1 cellular context compared by ENCODE assay signal in the genomic region with DNA sequence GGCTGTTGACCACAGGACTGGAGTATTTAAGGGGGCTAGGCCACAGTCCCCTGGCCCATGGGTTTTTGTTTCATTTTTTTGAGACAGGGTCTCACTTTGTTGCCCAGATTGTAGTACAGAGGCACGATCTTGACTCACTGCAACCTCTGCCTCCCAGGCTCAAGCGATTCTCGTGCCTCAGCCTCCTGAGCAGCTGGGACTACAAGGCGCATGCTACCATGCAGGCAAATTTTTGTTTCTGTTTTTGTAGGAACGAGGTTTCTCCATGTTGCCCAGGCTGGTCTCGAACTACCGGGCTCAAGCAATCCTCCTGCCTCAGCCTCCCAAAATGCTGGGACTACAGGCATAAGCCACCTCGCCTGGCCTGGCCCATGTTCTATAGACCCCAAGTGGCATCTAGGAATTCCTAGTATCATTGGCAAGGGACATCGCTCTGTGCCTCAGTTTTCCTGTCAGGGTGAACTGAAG.
TF ChIP-seq lines count a peak whose summit lies in the region.

No MANE protein-coding gene starts in this region.

TF ChIP-seq in endothelial cell of umbilical vein, 7 proteins besides CTCF, POLR2A, EP300 and RAD21:
- TF ChIP-seq EZH2 (IDR thresholded peaks at IDR 0.05; ENCODE audit: borderline replicate concordance, low read depth, low read length, severe bottlenecking), result no peak
- TF ChIP-seq, protein P1, sequence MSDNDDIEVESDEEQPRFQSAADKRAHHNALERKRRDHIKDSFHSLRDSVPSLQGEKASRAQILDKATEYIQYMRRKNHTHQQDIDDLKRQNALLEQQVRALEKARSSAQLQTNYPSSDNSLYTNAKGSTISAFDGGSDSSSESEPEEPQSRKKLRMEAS (IDR thresholded peaks at IDR 0.05; ENCODE audit: insufficient read depth, insufficient read length), result no peak
- TF ChIP-seq GATA2 (IDR thresholded peaks at IDR 0.05; ENCODE audit: insufficient read depth, insufficient read length, low read depth, low read length), result no peak
- TF ChIP-seq POLR2AphosphoS5 (IDR thresholded peaks at IDR 0.05; ENCODE audit: insufficient read depth, low read depth, low read length), result no peak
- no peak for TF ChIP-seq MYC (IDR thresholded peaks at IDR 0.05; ENCODE audit: low read depth, low read length)
- no peak for TF ChIP-seq FOS (IDR thresholded peaks at IDR 0.05; ENCODE audit: borderline replicate concordance, insufficient read depth, low read length)
- TF ChIP-seq JUN (IDR thresholded peaks at IDR 0.05; ENCODE audit: borderline replicate concordance, insufficient read depth, insufficient read length, low read depth), result no peak
TF ChIP-seq in endothelial cell of umbilical vein: peak in this region for 0.
